8 cellular contexts compared by ENCODE assay signal in the genomic region with DNA sequence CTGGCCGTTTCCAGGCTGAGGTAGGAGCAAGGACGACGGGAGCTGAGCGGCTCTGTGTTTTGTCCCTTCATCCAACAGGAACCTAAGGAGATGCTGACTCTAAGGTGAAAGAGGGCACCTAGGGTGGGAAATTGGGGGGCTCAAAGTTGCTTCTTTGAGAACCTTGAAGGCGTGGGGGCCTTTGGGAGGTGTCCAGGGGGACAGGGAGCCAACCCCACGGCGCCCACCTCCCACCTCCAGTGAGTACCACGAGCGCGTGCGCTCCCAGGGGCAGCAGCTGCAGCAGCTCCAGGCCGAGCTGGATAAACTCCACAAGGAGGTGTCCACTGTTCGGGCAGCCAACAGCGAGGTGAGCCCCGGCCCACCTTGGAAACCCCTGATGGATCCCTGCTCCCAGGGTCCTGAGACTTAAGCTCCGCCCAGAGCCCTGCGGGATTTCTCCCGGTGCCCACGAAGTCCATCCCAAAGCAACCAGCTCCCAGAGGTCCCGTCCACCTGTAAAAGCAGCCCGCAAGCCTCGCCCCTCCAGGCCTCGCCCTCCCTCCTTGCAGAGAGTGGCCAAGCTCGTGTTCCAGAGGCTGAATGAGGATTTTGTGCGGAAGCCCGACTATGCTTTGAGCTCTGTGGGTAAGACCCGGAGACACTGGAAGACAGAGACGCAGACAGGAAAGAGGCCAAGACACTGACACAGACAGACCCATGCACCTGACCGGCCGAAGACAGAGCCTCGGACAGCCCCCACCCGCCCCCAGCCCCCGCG. TPM values are rescaled to one million over a fixed set of nuclear protein-coding genes. Genes with fewer than 3 reads are reported as not detected.
DNase-seq lines count a peak whose midpoint lies in the region; ATAC-seq lines count a peak whose summit lies in the region.

No MANE protein-coding gene starts in this region.

- peaks cover 48% of the 10 kb centered on the region for H3K4me1 Mint-ChIP-seq in activated naive CD4-positive, alpha-beta T cell treated with anti-CD3 and anti-CD28 coated beads for 36 hours (ENCODE audit: low read depth)

- peak overlapping the region; percentile 82 for H3K4me3 Mint-ChIP-seq in activated naive CD4-positive, alpha-beta T cell treated with anti-CD3 and anti-CD28 coated beads for 36 hours

- H3K27ac Mint-ChIP-seq in activated naive CD4-positive, alpha-beta T cell treated with anti-CD3 and anti-CD28 coated beads for 36 hours: peak overlapping the region; percentile 32

- H3K9me3 Mint-ChIP-seq in activated naive CD4-positive, alpha-beta T cell treated with anti-CD3 and anti-CD28 coated beads for 36 hours: no peaks in the 10 kb centered on the region

- no peak for ATAC-seq in HG03159 (IDR thresholded peaks at IDR 0.05; ENCODE audit: unreplicated experiment)
- ATAC-seq in activated CD4-positive, CD25-positive, alpha-beta regulatory T cell treated with anti-CD3 and anti-CD28 coated beads, Interleukin-2, amount 50 U/mL, for 24 hours: no peak

- H3K36me3 Mint-ChIP-seq in activated naive CD4-positive, alpha-beta T cell treated with anti-CD3 and anti-CD28 coated beads for 36 hours (ENCODE audit: low read depth): peaks cover 2% of the 10 kb centered on the region

- DNase-seq in DMS53 treated with DMSO at 0.1 percent for 48 hours (lab: John Stamatoyannopoulos, UW; ENCODE audit: unreplicated experiment) (peak; percentile 38), M059J (ENCODE audit: low read depth) (peak; percentile 70), hepatic stellate cell (ENCODE audit: low spot score) (peak; percentile 47), SHP77 (lab: John Stamatoyannopoulos, UW) (no peak)
- peak; percentile 38 for DNase-seq in activated naive CD4-positive, alpha-beta T cell treated with anti-CD3 and anti-CD28 coated beads for 36 hours
- DNase-seq in stimulated activated CD4-positive, alpha-beta T cell treated with anti-CD3 and anti-CD28 coated beads, Interleukin-4, amount 100 ng/mL, for 1 hour: peak; percentile 15

- intact Hi-C loops in activated naive CD4-positive, alpha-beta T cell treated with anti-CD3 and anti-CD28 coated beads for 36 hours (cut with micrococcal nuclease): loop anchor here (1.0 to 5.0 kb wide), 6 partner anchors 42 to 434 kb away; a partner anchor contains a TSS

- CTCF ChIA-PET in activated naive CD4-positive, alpha-beta T cell treated with anti-CD3 and anti-CD28 coated beads for 36 hours (lab: Charles Lee): interaction anchor here (0.6 to 2.2 kb wide), 14 partner anchors 12 to 124 kb away, joined by 3 to 14 read pairs (median 4); a partner anchor contains a TSS

- H3K27me3 Mint-ChIP-seq in activated naive CD4-positive, alpha-beta T cell treated with anti-CD3 and anti-CD28 coated beads for 36 hours (ENCODE audit: low read depth): peaks cover 4% of the 10 kb centered on the region

RNA-seq across cellular contexts. Expression of a gene that starts 2.9 kb away (rescaled TPM):
- 24.0 and 36.1 TPM in 2 replicates for total RNA-seq in M059J (2014; rRNA removed; shearing (Covaris generic))
- total RNA-seq in activated naive CD4-positive, alpha-beta T cell treated with anti-CD3 and anti-CD28 coated beads for 36 hours: 1 to 10 TPM; 2.9 to 3.6 TPM

RNA-seq across cellular contexts. Expression of a gene that starts 46.1 kb away (rescaled TPM):
- 176 and 262 TPM in 2 replicates for total RNA-seq in M059J (2014; rRNA removed; shearing (Covaris generic))
- 100 to 1,000 TPM; 261 to 281 TPM for total RNA-seq in activated naive CD4-positive, alpha-beta T cell treated with anti-CD3 and anti-CD28 coated beads for 36 hours

RNA-seq across cellular contexts. Expression of a gene that starts 46.1 kb away (rescaled TPM):
- 37.7 and 52.3 TPM in 2 replicates for total RNA-seq in M059J (2014; rRNA removed; shearing (Covaris generic))
- 100 to 1,000 TPM; 106 to 110 TPM for total RNA-seq in activated naive CD4-positive, alpha-beta T cell treated with anti-CD3 and anti-CD28 coated beads for 36 hours

Comparison
In these comparisons a context has a peak if more than half of its experiments do, and no peak if none do; other contexts are left out.
1. DNase-seq: peak in DMS53 treated with DMSO at 0.1 percent for 48 hours (single experiment), M059J (single experiment), activated naive CD4-positive, alpha-beta T cell treated with anti-CD3 and anti-CD28 coated beads for 36 hours (single experiment), hepatic stellate cell (single experiment) and stimulated activated CD4-positive, alpha-beta T cell treated with anti-CD3 and anti-CD28 coated beads, Interleukin-4, amount 100 ng/mL, for 1 hour (single experiment); none in SHP77 (0 of 2).